ENCODE assay signal across 16 cellular contexts in genomic region chr6:43734294-43734665, GRCh38. TPM values are rescaled to one million over a fixed set of nuclear protein-coding genes. Genes with fewer than 3 reads are reported as not detected.
DNase-seq lines count a peak whose midpoint lies in the region; ATAC-seq lines count a peak whose summit lies in the region.
"Had no signal": no experiment of that assay in that cellular context is flagged by ENCODE, and none has a peak within 500 bp of the region (broad histone marks: within the 10 kb centered on the region; RNA-seq: fewer than 3 reads in every experiment).

No MANE protein-coding gene starts in this region.

- POLR2A ChIA-PET in activated CD8-positive, alpha-beta T cell treated with anti-CD3 and anti-CD28 coated beads, Interleukin-2, amount 10 ng/mL, durations not matched to agents 7 days and 5 days (lab: Charles Lee), result no interaction called here

- no peaks in the 10 kb centered on the region for H3K79me1 ChIP-seq in neuronal stem cell (ENCODE audit: low read depth, low read length)

- H2BK15ac ChIP-seq in neuronal stem cell (ENCODE audit: low read length), result no peak overlapping the region

- H3K36me3 Mint-ChIP-seq in T-helper 1 cell treated with Interleukin-12 subunit alpha and Interleukin-12 subunit beta and Interleukin-4 antibody, amounts not matched to agents 30 μg/mL and 1 μg/mL, for 36 hours (ENCODE audit: low read depth), result no peaks in the 10 kb centered on the region
- H3K36me3 Mint-ChIP-seq in activated CD8-positive, alpha-beta T cell treated with anti-CD3 and anti-CD28 coated beads, Interleukin-2, amount 10 ng/mL, durations not matched to agents 7 days and 5 days (ENCODE audit: low read depth), result peaks cover 5% of the 10 kb centered on the region
- H3K36me3 Mint-ChIP-seq: CD4-positive, CD25-positive, alpha-beta regulatory T cell had no signal

- H4K8ac ChIP-seq in neuronal stem cell (ENCODE audit: low read depth, low read length), result no peak overlapping the region

- no peak overlapping the region for H2BK12ac ChIP-seq in neuronal stem cell (ENCODE audit: low read length)

- H3K4me3 Mint-ChIP-seq in T-helper 1 cell treated with Interleukin-12 subunit alpha and Interleukin-12 subunit beta and Interleukin-4 antibody, amounts not matched to agents 30 μg/mL and 1 μg/mL, for 36 hours, result no peak overlapping the region
- H3K4me3 Mint-ChIP-seq in activated CD8-positive, alpha-beta T cell treated with anti-CD3 and anti-CD28 coated beads, Interleukin-2, amount 10 ng/mL, durations not matched to agents 7 days and 5 days, result no peak overlapping the region
- H3K4me3 Mint-ChIP-seq: CD4-positive, CD25-positive, alpha-beta regulatory T cell had no signal

- DNase-seq in T-helper 1 cell, result no peak
- no peak for DNase-seq in activated CD8-positive, alpha-beta T cell treated with anti-CD3 and anti-CD28 coated beads, Interleukin-2, amount 10 ng/mL, durations not matched to agents 7 days and 5 days
- DNase-seq in neuronal stem cell (ENCODE audit: low spot score), result no peak
- no peak for DNase-seq in stimulated activated CD4-positive, alpha-beta T cell treated with anti-CD3 and anti-CD28 coated beads, Interleukin-1b, Interleukin-23, amount 100 ng/mL, for 48 hours
- DNase-seq in NCI-H69 (lab: John Stamatoyannopoulos, UW), result no peak
- DNase-seq in NCI-H2029 treated with DMSO at 0.1 percent for 48 hours (lab: John Stamatoyannopoulos, UW), result no peak
- DNase-seq: 8988T, DMS79, hypothalamus, mucosa of descending colon, NCI-H1436 treated with DMSO at 0.1 percent for 48 hours, NCI-H446 treated with DMSO at 0.1 percent for 48 hours, pancreas had no signal

- peaks cover 9% of the 10 kb centered on the region for H3K4me1 Mint-ChIP-seq in T-helper 1 cell treated with Interleukin-12 subunit alpha and Interleukin-12 subunit beta and Interleukin-4 antibody, amounts not matched to agents 30 μg/mL and 1 μg/mL, for 36 hours (ENCODE audit: low read depth)
- H3K4me1 Mint-ChIP-seq in activated CD8-positive, alpha-beta T cell treated with anti-CD3 and anti-CD28 coated beads, Interleukin-2, amount 10 ng/mL, durations not matched to agents 7 days and 5 days (ENCODE audit: low read depth), result peaks cover 21% of the 10 kb centered on the region

- H3K4me2 ChIP-seq in neuronal stem cell (ENCODE audit: insufficient read depth, low read length, poor library complexity, severe bottlenecking), result no peak overlapping the region

- peaks cover 5% of the 10 kb centered on the region for H3K27me3 Mint-ChIP-seq in T-helper 1 cell treated with Interleukin-12 subunit alpha and Interleukin-12 subunit beta and Interleukin-4 antibody, amounts not matched to agents 30 μg/mL and 1 μg/mL, for 36 hours (ENCODE audit: low read depth)
- H3K27me3 Mint-ChIP-seq in activated CD8-positive, alpha-beta T cell treated with anti-CD3 and anti-CD28 coated beads, Interleukin-2, amount 10 ng/mL, durations not matched to agents 7 days and 5 days (ENCODE audit: low read depth), result peaks cover 2% of the 10 kb centered on the region

- no peak overlapping the region for H3K14ac ChIP-seq in neuronal stem cell (ENCODE audit: low read length)

- H3K9me3 Mint-ChIP-seq in T-helper 1 cell treated with Interleukin-12 subunit alpha and Interleukin-12 subunit beta and Interleukin-4 antibody, amounts not matched to agents 30 μg/mL and 1 μg/mL, for 36 hours, result peaks cover 20% of the 10 kb centered on the region
- peaks cover 13% of the 10 kb centered on the region for H3K9me3 Mint-ChIP-seq in activated CD8-positive, alpha-beta T cell treated with anti-CD3 and anti-CD28 coated beads, Interleukin-2, amount 10 ng/mL, durations not matched to agents 7 days and 5 days (ENCODE audit: insufficient read depth)

- H2BK120ac ChIP-seq in neuronal stem cell (ENCODE audit: low read depth, low read length), result no peak overlapping the region

- H2BK5ac ChIP-seq in neuronal stem cell (ENCODE audit: low read length), result no peak overlapping the region

- peak overlapping the region; percentile 77 for H3K18ac ChIP-seq in neuronal stem cell (ENCODE audit: low read length)

- H3K27ac ChIP-seq in neuronal stem cell (replicated peaks; ENCODE audit: low read length), result no peak overlapping the region
- H3K27ac ChIP-seq: pancreas had no signal

- no peak overlapping the region for H2AFZ ChIP-seq in neuronal stem cell (ENCODE audit: low read length)

- H3K36me3 ChIP-seq in neuronal stem cell (replicated peaks in 1 of 2; ENCODE audit: control insufficient read depth in 2 of 2, insufficient read depth in 2 of 2, low read length in 2 of 2), result no peaks in the 10 kb centered on the region
- H3K36me3 ChIP-seq: pancreas had no signal

- peak; percentile 11 for ATAC-seq in HG02973 (IDR thresholded peaks at IDR 0.05; ENCODE audit: unreplicated experiment)
- no peak for ATAC-seq in activated CD8-positive, alpha-beta T cell treated with anti-CD3 and anti-CD28 coated beads, Interleukin-2, amount 10 ng/mL, durations not matched to agents 7 days and 5 days
- ATAC-seq: pancreas had no signal

- no peaks in the 10 kb centered on the region for H3K9me3 ChIP-seq in neuronal stem cell (replicated peaks in 1 of 2; ENCODE audit: control insufficient read depth in 2 of 2, insufficient read depth in 1 of 2, low read depth in 1 of 2, low read length in 2 of 2)
- H3K9me3 ChIP-seq: pancreas had no signal

- peaks cover 0 to 8% (median 0%) of the 10 kb centered on the region in 3 experiments for H3K27me3 ChIP-seq in neuronal stem cell (ENCODE audit: control insufficient read depth in 3 of 3, insufficient read depth in 3 of 3, low read depth in 1 of 3, low read length in 3 of 3)
- H3K27me3 ChIP-seq: pancreas had no signal

- H3K27ac Mint-ChIP-seq in T-helper 1 cell treated with Interleukin-12 subunit alpha and Interleukin-12 subunit beta and Interleukin-4 antibody, amounts not matched to agents 30 μg/mL and 1 μg/mL, for 36 hours, result peak overlapping the region; percentile 27
- H3K27ac Mint-ChIP-seq in activated CD8-positive, alpha-beta T cell treated with anti-CD3 and anti-CD28 coated beads, Interleukin-2, amount 10 ng/mL, durations not matched to agents 7 days and 5 days, result peak overlapping the region; percentile 73

- H4K91ac ChIP-seq in neuronal stem cell (ENCODE audit: low read depth, low read length, poor library complexity), result no peak overlapping the region

- CTCF ChIA-PET in activated CD8-positive, alpha-beta T cell treated with anti-CD3 and anti-CD28 coated beads, Interleukin-2, amount 10 ng/mL, durations not matched to agents 7 days and 5 days (lab: Charles Lee), result interaction anchor here (0.7 to 1.5 kb wide), 4 partner anchors 10 to 35 kb away, joined by 3 to 6 read pairs (median 3); no protein-coding TSS in a partner anchor

- H3K4ac ChIP-seq in neuronal stem cell (ENCODE audit: low read length), result no peak overlapping the region

- no CpG with 5 or more reads among the region's 3 CpGs for WGBS in neuronal stem cell (ENCODE audit: extremely low coverage in 2 of 2, insufficient read length in 2 of 2, insufficient replicate concordance in 1 of 2), 2 donors

- peak overlapping the region; percentile 44 for H2AK5ac ChIP-seq in neuronal stem cell (ENCODE audit: low read depth, low read length)

- H3K4me1 ChIP-seq in neuronal stem cell (ENCODE audit: control insufficient read depth in 2 of 2, insufficient read depth in 1 of 2, low read depth in 1 of 2, low read length in 2 of 2), result peaks cover 0 to 3% of the 10 kb centered on the region in 2 donors
- H3K4me1 ChIP-seq: pancreas had no signal

- H3K9ac ChIP-seq in neuronal stem cell (ENCODE audit: low read depth, low read length, poor library complexity), result no peak overlapping the region

- no peak overlapping the region for H3K4me3 ChIP-seq in neuronal stem cell (ENCODE audit: low read length in 2 of 2)
- H3K4me3 ChIP-seq: mucosa of descending colon, pancreas had no signal

- H3K23ac ChIP-seq in neuronal stem cell (ENCODE audit: low read depth, low read length, poor library complexity), result no peak overlapping the region

RNA-seq across cellular contexts. Expression of gene VEGFA, which starts 35.7 kb away (rescaled TPM):
- 10 to 100 TPM; 37.9 to 39.3 TPM for total RNA-seq in activated CD8-positive, alpha-beta T cell treated with anti-CD3 and anti-CD28 coated beads, Interleukin-2, amount 10 ng/mL, durations not matched to agents 7 days and 5 days
- 29.0 TPM for polyA plus RNA-seq in neuronal stem cell (2013, experiment 1 of 2)
- 29.1 TPM for polyA plus RNA-seq in neuronal stem cell (2013, experiment 2 of 2)

RNA-seq across cellular contexts. Expression of gene MRPS18A, which starts 46.7 kb away (rescaled TPM):
- 10 to 100 TPM; 38.7 to 43.2 TPM for total RNA-seq in activated CD8-positive, alpha-beta T cell treated with anti-CD3 and anti-CD28 coated beads, Interleukin-2, amount 10 ng/mL, durations not matched to agents 7 days and 5 days
- polyA plus RNA-seq in neuronal stem cell (2013, experiment 1 of 2), result 52.5 TPM
- 51.4 TPM for polyA plus RNA-seq in neuronal stem cell (2013, experiment 2 of 2)
